In genomic region chr18:54710519-54711281, GRCh38 we compare ENCODE assay signal across 23 cellular contexts.
DNase-seq lines count a peak whose midpoint lies in the region; ATAC-seq, FAIRE-seq and TF ChIP-seq lines count a peak whose summit lies in the region.
"Had no signal": no experiment of that assay in that cellular context is flagged by ENCODE, and none has a peak within 500 bp of the region (broad histone marks: within the 10 kb centered on the region; RNA-seq: fewer than 3 reads in every experiment).

No MANE protein-coding gene starts in this region.

- POLR2A ChIA-PET in HepG2 (lab: Yijun Ruan, JAX) (no interaction called here), HEK293 (lab: Yijun Ruan, JAX) (no interaction called here), endothelial cell of umbilical vein (lab: Charles Lee) (no interaction called here)

- dilution Hi-C loops in endothelial cell of umbilical vein (cut with MboI; ENCODE audit: extremely low pct_ligation_motif_present, low sequenced_read_pairs): no loop called here

- H3K27me3 ChIP-seq in HepG2 (ENCODE audit: control insufficient read depth in 1 of 2, insufficient read depth in 2 of 2, low read length in 2 of 2): no peaks in the 10 kb centered on the region
- H3K27me3 ChIP-seq in right lobe of liver: no peaks in the 10 kb centered on the region
- H3K27me3 ChIP-seq in endothelial cell of umbilical vein (ENCODE audit: control insufficient read depth in 2 of 2, insufficient read depth in 2 of 2, low read length in 2 of 2): no peaks in the 10 kb centered on the region
- H3K27me3 ChIP-seq: BE2C, BLaER1 had no signal

- H3K9ac ChIP-seq in HepG2 (ENCODE audit: insufficient read depth, low read depth, low read length) (no peak overlapping the region), endothelial cell of umbilical vein (replicated peaks; ENCODE audit: extremely low read depth, insufficient read depth, low read length) (no peak overlapping the region)
- H3K9ac ChIP-seq: BLaER1 had no signal

- no peaks in the 10 kb centered on the region for H3K9me1 ChIP-seq in endothelial cell of umbilical vein (replicated peaks; ENCODE audit: control insufficient read depth, extremely low read depth, insufficient read depth, low read length)

- H4K20me1 ChIP-seq in HepG2 (ENCODE audit: insufficient read depth, low read length): no peaks in the 10 kb centered on the region
- no peaks in the 10 kb centered on the region for H4K20me1 ChIP-seq in endothelial cell of umbilical vein (replicated peaks; ENCODE audit: control insufficient read depth, extremely low read depth, insufficient read depth, low read length)
- H4K20me1 ChIP-seq: BLaER1 had no signal

- H3K4me2 ChIP-seq in HepG2 (ENCODE audit: low read depth, low read length) (no peak overlapping the region), endothelial cell of umbilical vein (ENCODE audit: insufficient read depth, low read length) (no peak overlapping the region)
- H3K4me2 ChIP-seq: A549, BLaER1 had no signal

- no peak for TF ChIP-seq RAD21 in HepG2 (CRISPR knock-in tag; IDR thresholded peaks at IDR 0.05)

- DNase-seq in HepG2 (ENCODE audit: low spot score): no peak
- DNase-seq in right lobe of liver: no peak
- DNase-seq in endothelial cell of umbilical vein (ENCODE audit: low read depth, low spot score): no peak
- no peak for DNase-seq in mucosa of descending colon
- DNase-seq in stimulated activated CD4-positive, alpha-beta T cell treated with anti-CD3 and anti-CD28 coated beads, Interleukin-4, amount 100 ng/mL, for 24 hours: no peak
- no peak for DNase-seq in C1 segment of cervical spinal cord (lab: John Stamatoyannopoulos, UW)
- DNase-seq in NCI-H524 treated with DMSO at 0.1 percent for 48 hours (lab: John Stamatoyannopoulos, UW): no peak
- DNase-seq: ACHN; BE2C; Caco-2; Calu3; CD4-positive, alpha-beta T cell; CD8-positive, alpha-beta T cell; DMS79 treated with DMSO at 0.1 percent for 48 hours; GF-D8 had no signal

- intact Hi-C loops in HepG2 (cut with micrococcal nuclease; ENCODE audit: unreplicated experiment) (no loop called here), right lobe of liver (cut with DNase I) (no loop called here), endothelial cell of umbilical vein (cut with micrococcal nuclease) (no loop called here), mucosa of descending colon (cut with DNase I, micrococcal nuclease) (loop anchor here in 1 of 2 donors (5.0 kb wide), 1 partner anchor 57 kb away; no protein-coding TSS in a partner anchor)

- H3K4me3 ChIP-seq in HepG2 (replicated peaks in 1 of 3; ENCODE audit: insufficient read depth in 1 of 3, low read depth in 2 of 3, low read length in 3 of 3) (no peak overlapping the region), right lobe of liver (no peak overlapping the region), HEK293 (ENCODE audit: low read depth, low read length) (no peak overlapping the region), endothelial cell of umbilical vein (replicated peaks in 1 of 3; ENCODE audit: insufficient read depth in 1 of 3, low read depth in 1 of 3, low read length in 3 of 3) (no peak overlapping the region), mucosa of descending colon (no peak overlapping the region)
- H3K4me3 ChIP-seq: A549, BLaER1 had no signal

- H3K36me3 ChIP-seq in HepG2 (replicated peaks in 1 of 2; ENCODE audit: control insufficient read depth in 1 of 2, insufficient read depth in 2 of 2, low read length in 2 of 2) (no peaks in the 10 kb centered on the region), right lobe of liver (no peaks in the 10 kb centered on the region), HEK293 (ENCODE audit: control insufficient read depth in 2 of 2, insufficient read depth in 1 of 2, low read length in 2 of 2) (no peaks in the 10 kb centered on the region), endothelial cell of umbilical vein (ENCODE audit: control insufficient read depth in 2 of 2, extremely low read depth in 1 of 2, insufficient read depth in 2 of 2, low read length in 2 of 2) (no peaks in the 10 kb centered on the region), mucosa of descending colon (ENCODE audit: low read depth) (no peaks in the 10 kb centered on the region)
- H3K36me3 ChIP-seq: BE2C, BLaER1 had no signal

- H3K27ac ChIP-seq in HepG2 (ENCODE audit: extremely low read length, insufficient read depth, low read length): no peak overlapping the region
- H3K27ac ChIP-seq in right lobe of liver: no peak overlapping the region
- H3K27ac ChIP-seq in HEK293 (ENCODE audit: extremely low read depth, low read depth, low read length): no peak overlapping the region
- no peak overlapping the region for H3K27ac ChIP-seq in endothelial cell of umbilical vein (ENCODE audit: insufficient read depth, low read depth, low read length)
- H3K27ac ChIP-seq: 22Rv1, BLaER1, C4-2B had no signal

- TF ChIP-seq CTCF in HepG2 (CRISPR knock-in tag; IDR thresholded peaks at IDR 0.05) (no peak), right lobe of liver (IDR thresholded peaks at IDR 0.05) (no peak), HEK293 (tag by site-specific recombination; IDR thresholded peaks at IDR 0.05) (no peak), endothelial cell of umbilical vein (IDR thresholded peaks at IDR 0.05; ENCODE audit: extremely low read depth in 1 of 2, insufficient read depth in 1 of 2, low read depth in 1 of 2, low read length in 2 of 2) (no peak), mucosa of descending colon (IDR thresholded peaks at IDR 0.05) (no peak)

- no peak for ATAC-seq in HepG2
- no peak for ATAC-seq in right lobe of liver
- peak; percentile 59 for ATAC-seq in mucosa of descending colon
- ATAC-seq: A549; CD8-positive, alpha-beta T cell had no signal

- no peak for FAIRE-seq in HepG2 (lab: Jason Lieb, UNC)
- FAIRE-seq in endothelial cell of umbilical vein (lab: Jason Lieb, UNC): peak; percentile 4
- FAIRE-seq: A549, G401.6, GM12891, GM19239 had no signal

- in situ Hi-C loops in HepG2 (cut with HindIII; ENCODE audit: extremely low pct_ligation_motif_present, low pct_unique_long_range_greater_than_20kb): no loop called here

- 9% methylated on average over 5 of the region's 5 CpGs for WGBS in HepG2 (ENCODE audit: low lambda C conversion rate)
- WGBS in right lobe of liver (ENCODE audit: insufficient coverage, low coverage, low lambda C conversion rate, missing lambda C conversion rate): 65% methylated on average over 5 of the region's 5 CpGs

- TF ChIP-seq POLR2A in HepG2 (IDR thresholded peaks at IDR 0.05; ENCODE audit: insufficient read depth in 1 of 2, low read depth in 2 of 2, low read length in 2 of 2): no peak
- no peak for TF ChIP-seq POLR2A in right lobe of liver (IDR thresholded peaks at IDR 0.05)
- no peak for TF ChIP-seq POLR2A in endothelial cell of umbilical vein (IDR thresholded peaks at IDR 0.05; ENCODE audit: low read depth, low read length)

- CTCF ChIA-PET in HepG2 (lab: Yijun Ruan, JAX; ENCODE audit: low intra/inter-chr PET ratio, low total read pairs) (no interaction called here), HEK293 (lab: Yijun Ruan, JAX) (interaction anchor here (0.6 kb wide), 1 partner anchor 24 kb away, joined by 5 read pairs; no protein-coding TSS in a partner anchor), endothelial cell of umbilical vein (lab: Charles Lee) (no interaction called here)

- BruUV-seq in HepG2 (replicated peaks; lab: Mats Ljungman, UMichigan) (no TSS peak), endothelial cell of umbilical vein (replicated peaks; lab: Mats Ljungman, UMichigan) (no TSS peak)

- no peaks in the 10 kb centered on the region for H3K79me2 ChIP-seq in HepG2 (ENCODE audit: insufficient read depth, low read length)
- H3K79me2 ChIP-seq in endothelial cell of umbilical vein (ENCODE audit: control insufficient read depth, insufficient read depth, low read length): no peaks in the 10 kb centered on the region

- no peaks in the 10 kb centered on the region for H3K4me1 ChIP-seq in HepG2 (ENCODE audit: insufficient read depth, low read length)
- no peaks in the 10 kb centered on the region for H3K4me1 ChIP-seq in right lobe of liver
- peaks cover 4% of the 10 kb centered on the region; the same call in 1 of the 2 replicates for H3K4me1 ChIP-seq in HEK293 (ENCODE audit: control insufficient read depth, insufficient read depth, low read length)
- H3K4me1 ChIP-seq in endothelial cell of umbilical vein (ENCODE audit: control insufficient read depth, extremely low read depth, insufficient read depth, low read length): peaks cover 13% of the 10 kb centered on the region
- no peaks in the 10 kb centered on the region for H3K4me1 ChIP-seq in mucosa of descending colon (ENCODE audit: low read depth)
- H3K4me1 ChIP-seq: BE2C, Caco-2 had no signal

- no peaks in the 10 kb centered on the region for H3K9me3 ChIP-seq in HepG2 (ENCODE audit: low read length)
- no peaks in the 10 kb centered on the region for H3K9me3 ChIP-seq in right lobe of liver
- no peaks in the 10 kb centered on the region for H3K9me3 ChIP-seq in HEK293 (ENCODE audit: control insufficient read depth, insufficient read depth, low read depth, low read length)
- no peaks in the 10 kb centered on the region for H3K9me3 ChIP-seq in endothelial cell of umbilical vein (replicated peaks; ENCODE audit: control insufficient read depth, insufficient read depth, low read length)
- H3K9me3 ChIP-seq in mucosa of descending colon: no peaks in the 10 kb centered on the region
- H3K9me3 ChIP-seq: A549, BE2C, Caco-2 had no signal

- TF ChIP-seq EP300 in HepG2 (IDR thresholded peaks at IDR 0.05; ENCODE audit: low read depth in 2 of 2, low read length in 2 of 2) (no peak), HepG2 (CRISPR knock-in tag; IDR thresholded peaks at IDR 0.05; ENCODE audit: borderline replicate concordance) (no peak)

- H2AFZ ChIP-seq in HepG2 (ENCODE audit: low read length): no peak overlapping the region
- no peak overlapping the region for H2AFZ ChIP-seq in endothelial cell of umbilical vein (ENCODE audit: low read depth, low read length)

TF ChIP-seq in HepG2, 621 proteins besides CTCF, POLR2A, EP300 and RAD21 (continues in another document):
- no peak for TF ChIP-seq RFXAP (CRISPR knock-in tag; IDR thresholded peaks at IDR 0.05; ENCODE audit: borderline replicate concordance)

TF ChIP-seq in HEK293, 187 proteins besides CTCF, POLR2A, EP300 and RAD21 (continues in another document):
- TF ChIP-seq ZNF664 (tag by site-specific recombination; IDR thresholded peaks at IDR 0.05) (no peak), ZNF157 (tag by site-specific recombination; IDR thresholded peaks at IDR 0.05) (no peak), ZNF302 (tag by site-specific recombination; IDR thresholded peaks at IDR 0.05; ENCODE audit: low read depth) (no peak)

TF ChIP-seq in endothelial cell of umbilical vein, 7 proteins besides CTCF, POLR2A, EP300 and RAD21 (continues in another document):
- no peak for TF ChIP-seq FOS (IDR thresholded peaks at IDR 0.05; ENCODE audit: borderline replicate concordance, insufficient read depth, low read length)
- no peak for TF ChIP-seq POLR2AphosphoS5 (IDR thresholded peaks at IDR 0.05; ENCODE audit: insufficient read depth, low read depth, low read length)
- no peak for TF ChIP-seq MYC (IDR thresholded peaks at IDR 0.05; ENCODE audit: low read depth, low read length)
- TF ChIP-seq EZH2 (IDR thresholded peaks at IDR 0.05; ENCODE audit: borderline replicate concordance, low read depth, low read length, severe bottlenecking): no peak
- TF ChIP-seq MAX (IDR thresholded peaks at IDR 0.05; ENCODE audit: insufficient read depth, insufficient read length): no peak

Comparison
In these comparisons a context has a peak if more than half of its experiments do, and no peak if none do; other contexts are left out.
1. Of the 63 proteins assayed by ChIP-seq in both HepG2 and HEK293: peak only in HepG2: none; only in HEK293: ZNF513; in both: none; in neither: 62.